23 cellular contexts compared by ENCODE assay signal in the genomic region with DNA sequence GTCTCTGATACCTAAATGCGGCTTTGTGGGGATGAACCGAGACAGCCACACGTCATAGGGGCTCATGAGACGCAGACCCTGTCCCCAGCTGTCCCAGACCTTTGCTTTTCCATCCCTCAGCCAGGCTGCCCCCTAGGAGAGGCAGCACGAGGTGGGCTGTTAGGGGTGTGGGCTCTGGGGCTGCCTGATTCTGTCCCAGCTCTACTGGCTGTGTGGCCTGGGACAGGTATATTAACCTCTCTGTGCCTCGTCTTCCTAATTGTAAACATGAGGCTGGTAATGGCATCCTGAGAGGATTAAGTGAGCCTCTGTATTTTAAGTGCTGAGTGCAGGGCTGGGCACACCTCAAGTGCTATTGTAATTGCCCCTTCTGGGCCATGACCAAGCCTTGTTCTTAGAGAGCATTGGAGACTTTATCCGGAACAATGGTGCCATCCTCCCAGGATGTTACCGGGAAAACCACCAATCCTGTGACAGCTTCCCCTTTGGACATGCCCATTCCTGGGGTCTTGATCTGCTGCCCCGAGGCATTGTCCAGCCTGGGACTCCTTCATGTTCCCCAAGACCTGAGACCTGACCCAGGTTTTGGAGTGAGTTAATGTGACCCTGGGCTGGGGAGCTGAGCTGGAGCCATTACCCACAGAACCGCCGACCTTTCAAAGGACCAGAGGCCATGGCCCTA. TPM values are rescaled to one million over a fixed set of nuclear protein-coding genes. Genes with fewer than 3 reads are reported as not detected.
DNase-seq lines count a peak whose midpoint lies in the region; ATAC-seq and TF ChIP-seq lines count a peak whose summit lies in the region.
"Had no signal": no experiment of that assay in that cellular context is flagged by ENCODE, and none has a peak within 500 bp of the region (broad histone marks: within the 10 kb centered on the region; RNA-seq: fewer than 3 reads in every experiment).

No MANE protein-coding gene starts in this region.

- H3K4me3 ChIP-seq in heart left ventricle (no peak overlapping the region), body of pancreas (no peak overlapping the region), thyroid gland (replicated peaks in 1 of 3) (no peak overlapping the region)
- H3K4me3 ChIP-seq: SJSA1, spleen had no signal

- ATAC-seq in heart left ventricle = no peak
- ATAC-seq in body of pancreas = no peak
- ATAC-seq: stimulated activated naive CD8-positive, alpha-beta T cell treated with anti-CD3 and anti-CD28 coated beads, Interleukin-15, amount 100 ng/mL, for 72 hours; T-helper 17 cell had no signal

- H3K27me3 ChIP-seq in heart left ventricle (peaks cover 0 to 14% (median 0%) of the 10 kb centered on the region in 9 donors), body of pancreas (no peaks in the 10 kb centered on the region), thyroid gland (no peaks in the 10 kb centered on the region)
- H3K27me3 ChIP-seq: BE2C, SJSA1 had no signal

- H3K27ac ChIP-seq in heart left ventricle = peak overlapping the region in 11 of 12 donors; percentile 20 to 93 (median 85)
- H3K27ac ChIP-seq in body of pancreas = peak overlapping the region in 3 of 4 donors; percentile 22 to 30 (median 22)
- peak overlapping the region; percentile 94 to 99 (median 98) for H3K27ac ChIP-seq in thyroid gland
- H3K27ac ChIP-seq: HL-60, SJSA1, spleen had no signal

- TF ChIP-seq CTCF in heart left ventricle (IDR thresholded peaks at IDR 0.05) = no peak
- no peak for TF ChIP-seq CTCF in body of pancreas (IDR thresholded peaks at IDR 0.05)
- no peak for TF ChIP-seq CTCF in thyroid gland (IDR thresholded peaks at IDR 0.05)

- no peak for DNase-seq in heart left ventricle
- DNase-seq in cardiac septum (ENCODE audit: low spot score) = no peak
- DNase-seq in body of pancreas = no peak
- peak; percentile 52 for DNase-seq in myocyte (ENCODE audit: low read depth)
- no peak for DNase-seq in thyroid gland
- no peak for DNase-seq in NCI-H748 (lab: John Stamatoyannopoulos, UW; ENCODE audit: unreplicated experiment)
- no peak for DNase-seq in glomerular visceral epithelial cell (ENCODE audit: extremely low spot score)
- no peak for DNase-seq in GM03348 (ENCODE audit: low spot score)
- DNase-seq: activated CD4-positive, alpha-beta T cell treated with anti-CD3 and anti-CD28 coated beads, Interleukin-2, amount 10 ng/mL, durations not matched to agents 24 days and 14 days; activated naive CD8-positive, alpha-beta T cell treated with anti-CD3 and anti-CD28 coated beads, Interleukin-2, amount 10 ng/mL, durations not matched to agents 7 days and 5 days; BE2C; cortex of kidney; islet precursor cell; spleen; stimulated activated CD4-positive, alpha-beta T cell treated with anti-CD3 and anti-CD28 coated beads, Interleukin-4, amount 100 ng/mL, for 4 hours; stimulated activated naive CD8-positive, alpha-beta T cell treated with anti-CD3 and anti-CD28 coated beads, Interleukin-15, amount 100 ng/mL, for 72 hours; T-helper 17 cell had no signal

- intact Hi-C loops in heart left ventricle (cut with DNase I) = no loop called here
- intact Hi-C loops in cardiac septum (cut with DNase I) = no loop called here
- intact Hi-C loops in body of pancreas (cut with DNase I) = no loop called here
- intact Hi-C loops in thyroid gland (cut with DNase I) = no loop called here

- H3K9me3 ChIP-seq in heart left ventricle = no peaks in the 10 kb centered on the region
- H3K9me3 ChIP-seq in body of pancreas = no peaks in the 10 kb centered on the region
- H3K9me3 ChIP-seq in thyroid gland = no peaks in the 10 kb centered on the region
- H3K9me3 ChIP-seq: BE2C, SJSA1, spleen had no signal

- H3K4me1 ChIP-seq in heart left ventricle (peaks cover 5 to 74% (median 59%) of the 10 kb centered on the region in 12 donors), body of pancreas (peaks cover 80% of the 10 kb centered on the region), thyroid gland (peaks cover 88 to 100% of the 10 kb centered on the region in 2 donors)

- no peaks in the 10 kb centered on the region for H3K36me3 ChIP-seq in heart left ventricle
- no peaks in the 10 kb centered on the region for H3K36me3 ChIP-seq in body of pancreas (replicated peaks in 1 of 2; ENCODE audit: insufficient read depth in 1 of 2, low read depth in 2 of 2)
- no peaks in the 10 kb centered on the region for H3K36me3 ChIP-seq in thyroid gland
- H3K36me3 ChIP-seq: BE2C, SJSA1, spleen had no signal

- WGBS in heart left ventricle, 4 donors = 77 to 91% (median 88%) methylated on average over 9 to 11 of the region's 11 CpGs
- WGBS in body of pancreas, 2 donors = 95% methylated on average over 5 to 11 of the region's 11 CpGs
- WGBS in thyroid gland, 2 donors = 82 to 90% methylated on average over 6 to 11 of the region's 11 CpGs

- TF ChIP-seq POLR2A in heart left ventricle (IDR thresholded peaks at IDR 0.05) = no peak
- no peak for TF ChIP-seq POLR2A in body of pancreas (IDR thresholded peaks at IDR 0.05)
- TF ChIP-seq POLR2A in thyroid gland (IDR thresholded peaks at IDR 0.05) = no peak

RNA-seq across cellular contexts. Expression of gene ADGRG1, which starts 5.1 kb away (rescaled TPM):
- total RNA-seq in heart left ventricle (10 to 100 TPM; 15.2 to 65.2 (median 17.5) TPM), cardiac septum (15.9 TPM), body of pancreas (10 to 100 TPM; 53.7 to 61.6 TPM), myocyte (38.8 and 173 TPM in 2 replicates), thyroid gland (100 to 1,000 TPM; 120 to 295 (median 239) TPM)
- polyA plus RNA-seq in heart left ventricle = 10 to 100 TPM; 14.1 to 23.3 TPM
- polyA plus RNA-seq in myocyte (2012) = 43.9 TPM

RNA-seq across cellular contexts. Expression of gene ADGRG3, which starts 34.6 kb away (rescaled TPM):
- total RNA-seq in heart left ventricle (1 to 10 TPM in 1 of 9 donors, under 1 TPM in 8; 0.12 to 1.4 (median 0.53) TPM), cardiac septum (1.0 TPM), body of pancreas (1 to 10 TPM; 2.0 to 6.0 TPM), myocyte (0.31 TPM in 1 of 2 replicates, not detected in the other), thyroid gland (10 to 100 TPM in 2 of 4 donors, 1 to 10 TPM in 2; 3.8 to 14.2 (median 8.2) TPM)
- polyA plus RNA-seq in heart left ventricle = under 1 TPM; 0.15 to 0.61 TPM
- 0.05 TPM for polyA plus RNA-seq in myocyte (2012)
- total RNA-seq: activated CD4-positive, alpha-beta T cell treated with anti-CD3 and anti-CD28 coated beads, Interleukin-2, amount 10 ng/mL, durations not matched to agents 24 days and 14 days; activated naive CD8-positive, alpha-beta T cell treated with anti-CD3 and anti-CD28 coated beads, Interleukin-2, amount 10 ng/mL, durations not matched to agents 7 days and 5 days; activated T-helper 17 cell treated with anti-CD3 and anti-CD28 coated beads, Interleukin-2, amount 50 U/mL, for 72 hours; Calu3; progenitor cell of endocrine pancreas; SJSA1 had no signal
- polyA plus RNA-seq: IgD-negative memory B cell had no signal

Comparison
In these comparisons a context has a peak if more than half of its experiments do, and no peak if none do; other contexts are left out.
1. H3K27ac ChIP-seq: peak in every context shown above with its lines; median percentile 98 in thyroid gland; 85 in heart left ventricle; 22 in body of pancreas.